In the genomic region with DNA sequence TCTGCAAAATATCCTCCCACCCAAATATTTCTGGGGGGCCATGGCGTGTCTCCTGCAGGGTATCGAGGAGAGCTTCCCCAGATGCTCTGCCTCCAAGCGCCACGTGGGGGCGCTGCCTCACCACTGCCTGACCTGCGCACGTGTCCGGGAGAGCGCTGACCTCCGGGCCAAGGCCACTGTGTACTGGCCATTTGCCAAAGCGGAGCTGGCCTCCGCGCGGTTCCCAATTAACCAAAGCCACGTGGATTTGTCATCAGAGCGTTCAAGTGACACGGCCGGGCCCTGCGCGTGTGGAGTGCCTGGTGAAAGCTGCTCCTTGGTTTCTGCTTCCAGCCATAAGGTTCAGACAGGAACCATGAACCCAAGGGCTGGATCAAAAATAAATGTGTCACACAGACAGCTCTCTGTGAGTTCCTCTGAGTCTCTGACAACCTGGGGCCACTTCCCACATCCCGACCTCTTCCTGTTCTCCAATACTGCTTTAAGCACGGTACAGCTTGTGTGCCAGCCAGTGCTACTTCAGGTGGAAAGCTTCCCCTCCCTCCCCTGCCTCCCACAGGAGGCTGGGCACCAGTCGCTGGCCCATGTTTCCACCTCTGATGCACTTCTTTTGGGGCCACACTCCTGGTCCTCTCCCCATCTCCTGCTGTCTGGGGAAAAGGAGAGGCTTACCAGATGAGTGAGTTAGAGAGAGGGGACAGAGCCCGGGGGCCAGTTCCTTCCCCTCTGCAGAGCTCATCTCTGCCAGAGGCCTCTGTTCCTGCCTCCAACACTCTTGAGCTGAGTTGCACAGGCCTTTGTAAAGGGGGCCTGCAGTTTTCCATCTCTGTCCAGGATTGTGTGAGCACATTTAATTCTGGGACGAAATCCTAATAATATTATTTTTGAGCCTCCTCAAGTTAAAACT, we compare ENCODE assay signal across 1 cellular context.
TF ChIP-seq lines count a peak whose summit lies in the region.

No MANE protein-coding gene starts in this region.

TF ChIP-seq in HepG2, 621 proteins besides CTCF, POLR2A, EP300 and RAD21 (continued from another document and continues in another):
- TF ChIP-seq ZNF563 (CRISPR knock-in tag; IDR thresholded peaks at IDR 0.05) (no peak; the same call in 1 of the 2 replicates), HDAC1 (CRISPR knock-in tag; IDR thresholded peaks at IDR 0.05) (peak; percentile 77), ZBTB33 (CRISPR knock-in tag; IDR thresholded peaks at IDR 0.05) (no peak), HOMEZ (CRISPR knock-in tag; IDR thresholded peaks at IDR 0.05; ENCODE audit: low read depth) (0 out of 2 replicates have a peak, but pooled peaks have one; percentile 19), TEAD2 (CRISPR knock-in tag; IDR thresholded peaks at IDR 0.05) (no peak), RARA (CRISPR knock-in tag; IDR thresholded peaks at IDR 0.05) (peak; percentile 95), ZNF101 (CRISPR knock-in tag; IDR thresholded peaks at IDR 0.05; ENCODE audit: borderline replicate concordance, low read depth) (no peak), TEF (CRISPR knock-in tag; IDR thresholded peaks at IDR 0.05) (no peak), ZSCAN22 (CRISPR knock-in tag; IDR thresholded peaks at IDR 0.05) (no peak), TAF1 (CRISPR knock-in tag; IDR thresholded peaks at IDR 0.05) (no peak), ZNF710 (CRISPR knock-in tag; IDR thresholded peaks at IDR 0.05; ENCODE audit: borderline replicate concordance) (no peak; the same call in 1 of the 2 replicates), HDAC2 (CRISPR knock-in tag; IDR thresholded peaks at IDR 0.05) (peak; percentile 72), IRF2 (CRISPR knock-in tag; IDR thresholded peaks at IDR 0.05) (0 out of 2 replicates have a peak, but pooled peaks have one; percentile 51), MLLT10 (CRISPR knock-in tag; IDR thresholded peaks at IDR 0.05) (no peak), YY1 (IDR thresholded peaks at IDR 0.05; ENCODE audit: insufficient read depth, insufficient replicate concordance, low read depth, low read length) (peak; percentile 29), ZSCAN29 (CRISPR knock-in tag; conservative IDR thresholded peaks at IDR 0.05) (no peak), ZNF138 (CRISPR knock-in tag; IDR thresholded peaks at IDR 0.05; ENCODE audit: low read depth) (no peak), ZNF616 (CRISPR knock-in tag; IDR thresholded peaks at IDR 0.05; ENCODE audit: low read depth) (peak; percentile 80; the same call in 1 of the 2 replicates), AKNA (CRISPR knock-in tag; IDR thresholded peaks at IDR 0.05; ENCODE audit: borderline replicate concordance) (no peak), HOXD1 (CRISPR knock-in tag; IDR thresholded peaks at IDR 0.05) (no peak; the same call in 1 of the 2 replicates), XRCC5 (optimal IDR thresholded peaks at IDR 0.05; ENCODE audit: low read length) (peak; percentile 79), PPARG (CRISPR knock-in tag; conservative IDR thresholded peaks at IDR 0.05) (peak; percentile 63; the same call in 1 of the 2 replicates), GPBP1L1 (CRISPR knock-in tag; IDR thresholded peaks at IDR 0.05) (no peak), TAF15 (IDR thresholded peaks at IDR 0.05; ENCODE audit: low read depth, low read length, poor library complexity, severe bottlenecking) (no peak), SP1 (IDR thresholded peaks at IDR 0.05) (no peak), SP1 (CRISPR knock-in tag; IDR thresholded peaks at IDR 0.05) (no peak), ZSCAN5A (CRISPR knock-in tag; IDR thresholded peaks at IDR 0.05; ENCODE audit: borderline replicate concordance) (peak; percentile 19; the same call in 1 of the 2 replicates), BHLHE40 (IDR thresholded peaks at IDR 0.05; ENCODE audit: low read length) (peak; percentile 99), KAT8 (CRISPR knock-in tag; IDR thresholded peaks at IDR 0.05) (peak; percentile 55), ZNF121 (CRISPR knock-in tag; IDR thresholded peaks at IDR 0.05) (0 out of 2 replicates have a peak, but pooled peaks have one; percentile 49), ZNF552 (CRISPR knock-in tag; IDR thresholded peaks at IDR 0.05; ENCODE audit: borderline replicate concordance) (no peak)
- TF ChIP-seq, protein P1, sequence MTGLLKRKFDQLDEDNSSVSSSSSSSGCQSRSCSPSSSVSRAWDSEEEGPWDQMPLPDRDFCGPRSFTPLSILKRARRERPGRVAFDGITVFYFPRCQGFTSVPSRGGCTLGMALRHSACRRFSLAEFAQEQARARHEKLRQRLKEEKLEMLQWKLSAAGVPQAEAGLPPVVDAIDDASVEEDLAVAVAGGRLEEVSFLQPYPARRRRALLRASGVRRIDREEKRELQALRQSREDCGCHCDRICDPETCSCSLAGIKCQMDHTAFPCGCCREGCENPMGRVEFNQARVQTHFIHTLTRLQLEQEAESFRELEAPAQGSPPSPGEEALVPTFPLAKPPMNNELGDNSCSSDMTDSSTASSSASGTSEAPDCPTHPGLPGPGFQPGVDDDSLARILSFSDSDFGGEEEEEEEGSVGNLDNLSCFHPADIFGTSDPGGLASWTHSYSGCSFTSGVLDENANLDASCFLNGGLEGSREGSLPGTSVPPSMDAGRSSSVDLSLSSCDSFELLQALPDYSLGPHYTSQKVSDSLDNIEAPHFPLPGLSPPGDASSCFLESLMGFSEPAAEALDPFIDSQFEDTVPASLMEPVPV (CRISPR knock-in tag; IDR thresholded peaks at IDR 0.05), result peak; percentile 85
- TF ChIP-seq, protein P2, sequence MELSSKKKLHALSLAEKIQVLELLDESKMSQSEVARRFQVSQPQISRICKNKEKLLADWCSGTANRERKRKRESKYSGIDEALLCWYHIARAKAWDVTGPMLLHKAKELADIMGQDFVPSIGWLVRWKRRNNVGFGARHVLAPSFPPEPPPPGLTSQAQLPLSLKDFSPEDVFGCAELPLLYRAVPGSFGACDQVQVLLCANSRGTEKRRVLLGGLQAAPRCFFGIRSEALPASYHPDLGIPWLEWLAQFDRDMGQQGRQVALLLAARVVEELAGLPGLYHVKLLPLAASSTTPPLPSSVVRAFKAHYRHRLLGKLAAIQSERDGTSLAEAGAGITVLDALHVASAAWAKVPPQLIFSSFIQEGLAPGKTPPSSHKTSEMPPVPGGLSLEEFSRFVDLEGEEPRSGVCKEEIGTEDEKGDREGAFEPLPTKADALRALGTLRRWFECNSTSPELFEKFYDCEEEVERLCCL (CRISPR knock-in tag; IDR thresholded peaks at IDR 0.05; ENCODE audit: borderline replicate concordance), result no peak
- TF ChIP-seq, protein P3, sequence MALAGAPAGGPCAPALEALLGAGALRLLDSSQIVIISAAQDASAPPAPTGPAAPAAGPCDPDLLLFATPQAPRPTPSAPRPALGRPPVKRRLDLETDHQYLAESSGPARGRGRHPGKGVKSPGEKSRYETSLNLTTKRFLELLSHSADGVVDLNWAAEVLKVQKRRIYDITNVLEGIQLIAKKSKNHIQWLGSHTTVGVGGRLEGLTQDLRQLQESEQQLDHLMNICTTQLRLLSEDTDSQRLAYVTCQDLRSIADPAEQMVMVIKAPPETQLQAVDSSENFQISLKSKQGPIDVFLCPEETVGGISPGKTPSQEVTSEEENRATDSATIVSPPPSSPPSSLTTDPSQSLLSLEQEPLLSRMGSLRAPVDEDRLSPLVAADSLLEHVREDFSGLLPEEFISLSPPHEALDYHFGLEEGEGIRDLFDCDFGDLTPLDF (CRISPR knock-in tag; IDR thresholded peaks at IDR 0.05), result no peak
